ENCODE assay signal across 23 cellular contexts in the genomic region with DNA sequence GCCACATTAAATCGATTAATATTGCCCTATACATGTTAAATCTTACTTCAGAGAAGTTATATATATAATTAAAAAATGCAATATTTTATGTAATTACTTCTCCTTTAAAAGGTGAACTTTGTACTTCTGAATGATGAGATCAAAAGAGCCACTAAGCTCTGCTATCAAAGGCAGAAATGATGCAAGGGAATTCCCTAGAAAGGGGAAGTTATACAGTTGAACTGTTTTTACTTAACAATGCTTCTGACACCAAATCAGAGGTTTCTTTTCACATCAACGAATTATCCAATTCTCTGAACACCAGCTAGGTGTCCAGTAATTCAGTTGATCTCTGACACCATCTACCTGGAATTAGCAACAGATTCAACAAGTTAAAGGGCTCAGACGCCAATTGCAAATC.
"Had no signal": no experiment of that assay in that cellular context is flagged by ENCODE, and none has a peak within 500 bp of the region (broad histone marks: within the 10 kb centered on the region; RNA-seq: fewer than 3 reads in every experiment).

No MANE protein-coding gene starts in this region.

- H3K4me3 ChIP-seq: colonic mucosa, dorsolateral prefrontal cortex, hepatocyte, left ventricle myocardium inferior, tibial artery had no signal

- H3K27ac Mint-ChIP-seq: activated CD4-positive, alpha-beta memory T cell treated with anti-CD3 and anti-CD28 coated beads for 36 hours; activated naive CD4-positive, alpha-beta T cell treated with anti-CD3 and anti-CD28 coated beads for 36 hours; activated naive CD8-positive, alpha-beta T cell treated with anti-CD3 and anti-CD28 coated beads, Interleukin-2, amount 10 ng/mL, durations not matched to agents 7 days and 5 days; activated T-cell treated with anti-CD3 and anti-CD28 coated beads, Interleukin-2, amount 50 U/mL, for 72 hours; effector memory CD8-positive, alpha-beta T cell; nephron progenitor cell; stimulated activated naive CD8-positive, alpha-beta T cell treated with anti-CD3 and anti-CD28 coated beads, Interleukin-15, amount 100 ng/mL, for 72 hours had no signal

- H3K9me3 ChIP-seq: colonic mucosa, left ventricle myocardium inferior, tibial artery had no signal

- H3K27ac ChIP-seq: colonic mucosa, dorsolateral prefrontal cortex, hepatocyte, left ventricle myocardium inferior, parathyroid adenoma, tibial artery had no signal

- H3K4me3 Mint-ChIP-seq: activated CD4-positive, alpha-beta memory T cell treated with anti-CD3 and anti-CD28 coated beads for 36 hours; activated naive CD4-positive, alpha-beta T cell treated with anti-CD3 and anti-CD28 coated beads for 36 hours; activated naive CD8-positive, alpha-beta T cell treated with anti-CD3 and anti-CD28 coated beads, Interleukin-2, amount 10 ng/mL, durations not matched to agents 7 days and 5 days; activated T-cell treated with anti-CD3 and anti-CD28 coated beads, Interleukin-2, amount 50 U/mL, for 72 hours; effector memory CD8-positive, alpha-beta T cell; nephron progenitor cell; stimulated activated naive CD8-positive, alpha-beta T cell treated with anti-CD3 and anti-CD28 coated beads, Interleukin-15, amount 100 ng/mL, for 72 hours had no signal

- H3K4me1 Mint-ChIP-seq: activated naive CD8-positive, alpha-beta T cell treated with anti-CD3 and anti-CD28 coated beads, Interleukin-2, amount 10 ng/mL, durations not matched to agents 7 days and 5 days; stimulated activated naive CD8-positive, alpha-beta T cell treated with anti-CD3 and anti-CD28 coated beads, Interleukin-15, amount 100 ng/mL, for 72 hours had no signal

- H3K4me1 ChIP-seq: colonic mucosa, left ventricle myocardium inferior, parathyroid adenoma, tibial artery had no signal

- H3K27me3 Mint-ChIP-seq: activated CD4-positive, alpha-beta memory T cell treated with anti-CD3 and anti-CD28 coated beads for 36 hours; activated naive CD8-positive, alpha-beta T cell treated with anti-CD3 and anti-CD28 coated beads, Interleukin-2, amount 10 ng/mL, durations not matched to agents 7 days and 5 days had no signal

- H3K36me3 ChIP-seq: colonic mucosa, left ventricle myocardium inferior, tibial artery had no signal

- H3K9me3 Mint-ChIP-seq: activated CD4-positive, alpha-beta memory T cell treated with anti-CD3 and anti-CD28 coated beads for 36 hours; activated naive CD4-positive, alpha-beta T cell treated with anti-CD3 and anti-CD28 coated beads for 36 hours; effector memory CD8-positive, alpha-beta T cell; nephron progenitor cell; stimulated activated naive CD8-positive, alpha-beta T cell treated with anti-CD3 and anti-CD28 coated beads, Interleukin-15, amount 100 ng/mL, for 72 hours had no signal

- H3K36me3 Mint-ChIP-seq: activated CD4-positive, alpha-beta memory T cell treated with anti-CD3 and anti-CD28 coated beads for 36 hours; activated naive CD8-positive, alpha-beta T cell treated with anti-CD3 and anti-CD28 coated beads, Interleukin-2, amount 10 ng/mL, durations not matched to agents 7 days and 5 days had no signal

- DNase-seq: activated CD4-positive, alpha-beta memory T cell treated with anti-CD3 and anti-CD28 coated beads for 36 hours; activated CD4-positive, alpha-beta T cell treated with anti-CD3 and anti-CD28 coated beads for 48 hours; activated effector memory CD4-positive, alpha-beta T cell treated with Interleukin-2 at 50 U/mL for 16 hours; activated naive CD8-positive, alpha-beta T cell treated with anti-CD3 and anti-CD28 coated beads, Interleukin-2, amount 10 ng/mL, durations not matched to agents 7 days and 5 days; activated T-cell treated with anti-CD3 and anti-CD28 coated beads, Interleukin-2, amount 50 U/mL, for 72 hours; amniotic stem cell; colonic mucosa; dorsolateral prefrontal cortex; effector memory CD8-positive, alpha-beta T cell; foreskin melanocyte; glutamatergic neuron; left ventricle myocardium inferior; mammary epithelial cell; nephron progenitor cell; nucleus accumbens; right cardiac atrium; stimulated activated CD4-positive, alpha-beta T cell treated with anti-CD3 and anti-CD28 coated beads, Interleukin-12 subunit alpha, Interleukin-12 subunit beta, amount 100 ng/mL, for 4 hours; stimulated activated naive CD8-positive, alpha-beta T cell treated with anti-CD3 and anti-CD28 coated beads, Interleukin-15, amount 100 ng/mL, for 72 hours; tibial artery had no signal

- H3K27me3 ChIP-seq: colonic mucosa, hepatocyte, tibial artery had no signal

- ATAC-seq: effector memory CD8-positive, alpha-beta T cell; esophagus mucosa; right cardiac atrium; stimulated activated naive CD8-positive, alpha-beta T cell treated with anti-CD3 and anti-CD28 coated beads, Interleukin-15, amount 100 ng/mL, for 72 hours had no signal
